8 cellular contexts compared by ENCODE assay signal in the genomic region with DNA sequence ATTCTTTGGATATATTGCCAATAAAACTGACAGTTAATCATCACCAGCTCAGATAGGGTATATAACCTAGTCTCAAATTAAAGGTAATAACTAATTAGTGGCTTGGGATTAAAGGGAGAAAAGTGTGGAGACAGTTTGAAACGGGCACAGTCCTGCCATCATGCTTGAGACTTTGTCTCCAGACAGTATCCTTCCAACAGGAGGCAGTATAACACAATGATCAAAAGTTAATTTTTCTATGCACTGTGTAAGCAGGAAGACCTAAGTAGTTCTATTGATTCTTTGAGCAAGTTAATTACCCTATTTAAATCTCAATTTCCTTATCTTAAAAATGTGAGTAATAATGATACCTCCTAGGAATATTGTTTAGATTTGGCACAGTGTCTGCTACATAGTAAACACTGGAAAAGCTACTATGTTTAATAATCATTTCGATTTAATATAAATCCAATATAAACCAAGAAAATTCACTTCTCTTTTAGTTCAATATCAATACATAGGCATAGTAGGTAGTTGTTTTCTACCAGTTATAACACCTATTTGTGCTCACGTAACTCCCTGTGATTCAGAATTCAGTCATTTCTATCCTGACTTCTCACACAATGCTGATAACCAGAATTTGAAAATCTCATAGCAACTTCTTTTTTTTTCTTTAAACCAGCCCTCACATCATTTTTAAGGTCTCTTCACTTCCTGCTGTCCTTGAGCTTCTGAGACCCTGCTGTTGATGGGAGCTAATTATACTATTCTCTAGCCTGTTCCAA. TPM values are rescaled to one million over a fixed set of nuclear protein-coding genes. Genes with fewer than 3 reads are reported as not detected.
DNase-seq lines count a peak whose midpoint lies in the region; ATAC-seq, FAIRE-seq and TF ChIP-seq lines count a peak whose summit lies in the region.

No MANE protein-coding gene starts in this region.

- WGBS in upper lobe of left lung, 2 donors: 53 to 57% methylated on average over 3 of the region's 3 CpGs

- intact Hi-C loops in kidney (cut with DNase I): loop anchor here (10.0 kb wide), 1 partner anchor 64 kb away; no protein-coding TSS in a partner anchor

- FAIRE-seq in kidney (lab: Jason Lieb, UNC): peak; percentile 80

- no peaks in the 10 kb centered on the region for H3K27me3 Mint-ChIP-seq in brain

- no peak for TF ChIP-seq POLR2A in upper lobe of left lung (IDR thresholded peaks at IDR 0.05)

- TF ChIP-seq CTCF in GM13977 (IDR thresholded peaks at IDR 0.05; ENCODE audit: extremely low read depth, insufficient read depth, missing control alignments): peak; percentile 67
- peak; percentile 60 to 65 for TF ChIP-seq CTCF in brain (conservative IDR thresholded peaks at IDR 0.05)
- peak; percentile 67 for TF ChIP-seq CTCF in kidney (IDR thresholded peaks at IDR 0.05; ENCODE audit: borderline replicate concordance, extremely low read depth, insufficient read depth)
- TF ChIP-seq CTCF in upper lobe of left lung (IDR thresholded peaks at IDR 0.05): peak; percentile 40 to 75 (median 63)

- peak overlapping the region in 2 of 5 experiments; percentile 18 to 66 for H3K27ac Mint-ChIP-seq in brain

- H3K27me3 ChIP-seq in upper lobe of left lung: no peaks in the 10 kb centered on the region

- in situ Hi-C loops in GM13977 (cut with MboI; ENCODE audit: low pct_unique_long_range_greater_than_20kb, low sequenced_read_pairs, unreplicated experiment): loop anchor here (10.0 kb wide), 1 partner anchor 54 kb away; the partner anchor contains the start of genes GALNT4 and POC1B

- H3K4me1 Mint-ChIP-seq in brain: peaks cover 9% of the 10 kb centered on the region

- no peaks in the 10 kb centered on the region for H3K4me1 ChIP-seq in kidney (ENCODE audit: control insufficient read depth in 1 of 2, insufficient read depth in 1 of 2, low read depth in 1 of 2, low read length in 2 of 2)
- no peaks in the 10 kb centered on the region for H3K4me1 ChIP-seq in upper lobe of left lung

- DNase-seq in Ammon's horn (ENCODE audit: low spot score) (peak; percentile 84), GM13977 (ENCODE audit: low spot score) (peak; percentile 32), NCI-H2227 (lab: John Stamatoyannopoulos, UW; ENCODE audit: unreplicated experiment) (peak; percentile 50), kidney (no peak), upper lobe of left lung (no peak)
- DNase-seq in activated CD4-positive, alpha-beta T cell treated with anti-CD3 and anti-CD28 coated beads for 1 hour: no peak

- ATAC-seq in HG02884 (IDR thresholded peaks at IDR 0.05; ENCODE audit: unreplicated experiment) (peak; percentile 31), upper lobe of left lung (ENCODE audit: low FRiP score in 2 of 2) (peak; percentile 69 to 83)

- H3K9me3 ChIP-seq in kidney (ENCODE audit: control insufficient read depth in 1 of 2, low read length in 2 of 2) (no peaks in the 10 kb centered on the region), upper lobe of left lung (no peaks in the 10 kb centered on the region)

- H3K36me3 Mint-ChIP-seq in brain: no peaks in the 10 kb centered on the region

- H3K9ac ChIP-seq in kidney (ENCODE audit: low read length in 2 of 2): no peak overlapping the region

- H3K27ac ChIP-seq in kidney (ENCODE audit: low read depth in 2 of 2, low read length in 2 of 2) (no peak overlapping the region), upper lobe of left lung (no peak overlapping the region)

- no peaks in the 10 kb centered on the region for H3K9me3 Mint-ChIP-seq in brain

- H3K36me3 ChIP-seq in kidney (ENCODE audit: control insufficient read depth in 1 of 2, insufficient read depth in 2 of 2, low read length in 2 of 2): no peaks in the 10 kb centered on the region
- H3K36me3 ChIP-seq in upper lobe of left lung: no peaks in the 10 kb centered on the region

- no peak overlapping the region for H3K4me3 ChIP-seq in kidney (ENCODE audit: low read length in 2 of 2)
- H3K4me3 ChIP-seq in upper lobe of left lung: no peak overlapping the region

- TF ChIP-seq EP300 in upper lobe of left lung (IDR thresholded peaks at IDR 0.05): no peak

- H3K4me3 Mint-ChIP-seq in brain: peak overlapping the region in 1 of 5 experiments; percentile 25

RNA-seq across cellular contexts. Expression of gene GALNT4, which starts 53.7 kb away (rescaled TPM):
- polyA plus RNA-seq in brain (ENCODE audit: insufficient read depth, low read depth, low replicate concordance): 0.34 TPM
- 14.4 TPM for total RNA-seq in kidney
- polyA plus RNA-seq in kidney (ENCODE audit: insufficient read depth, low read depth, low replicate concordance): 2.6 TPM
- total RNA-seq in upper lobe of left lung: 10 to 100 TPM in 2 of 6 donors, 1 to 10 TPM in 4; 2.4 to 13.5 (median 7.9) TPM

RNA-seq across cellular contexts. Expression of gene POC1B, which starts 54.9 kb away (rescaled TPM):
- 7.8 TPM for polyA plus RNA-seq in brain (ENCODE audit: insufficient read depth, low read depth, low replicate concordance)
- 16.7 TPM for total RNA-seq in kidney
- 11.7 TPM for polyA plus RNA-seq in kidney (ENCODE audit: insufficient read depth, low read depth, low replicate concordance)
- 10 to 100 TPM; 13.9 to 34.4 (median 21.0) TPM for total RNA-seq in upper lobe of left lung

Comparison
In these comparisons a context has a peak if more than half of its experiments do, and no peak if none do; other contexts are left out.
1. DNase-seq: peak in Ammon's horn (single experiment), GM13977 (single experiment) and NCI-H2227 (single experiment); none in kidney (single experiment), upper lobe of left lung (0 of 2) and activated CD4-positive, alpha-beta T cell treated with anti-CD3 and anti-CD28 coated beads for 1 hour (single experiment).
2. Peak in every context shown above with its lines, with median percentiles within 50 percentile points of each other: CTCF ChIP-seq.